ENCODE assay signal across 12 cellular contexts in genomic region chr3:12982619-12983101, GRCh38.
DNase-seq lines count a peak whose midpoint lies in the region; ATAC-seq and TF ChIP-seq lines count a peak whose summit lies in the region.
"Had no signal": no experiment of that assay in that cellular context is flagged by ENCODE, and none has a peak within 500 bp of the region (broad histone marks: within the 10 kb centered on the region; RNA-seq: fewer than 3 reads in every experiment).

No MANE protein-coding gene starts in this region.

- H3K9me3 ChIP-seq in DND-41 (ENCODE audit: insufficient read depth, low read length, severe bottlenecking) (no peaks in the 10 kb centered on the region), T-helper 17 cell (ENCODE audit: control insufficient read depth, low read length, poor library complexity, severe bottlenecking) (no peaks in the 10 kb centered on the region)

- H3K27ac ChIP-seq in DND-41 (ENCODE audit: low read length) = peak overlapping the region; percentile 42; the same call in 1 of the 2 replicates

- H3K4me3 ChIP-seq in DND-41 (ENCODE audit: low read depth in 1 of 2, low read length in 2 of 2) = no peak overlapping the region
- H3K4me3 ChIP-seq: lung had no signal

- H3K4me2 ChIP-seq in DND-41 (ENCODE audit: insufficient read depth, low read length) = no peak overlapping the region

- H2AFZ ChIP-seq in DND-41 (ENCODE audit: low read depth, low read length) = no peak overlapping the region

- no peak for TF ChIP-seq CTCF in DND-41 (IDR thresholded peaks at IDR 0.05; ENCODE audit: borderline replicate concordance, extremely low read depth, low read length, poor library complexity, severe bottlenecking)

- peaks cover 35% of the 10 kb centered on the region for H3K4me1 Mint-ChIP-seq in T-helper 17 cell

- H4K20me1 ChIP-seq in DND-41 (ENCODE audit: insufficient read depth, low read length) = no peaks in the 10 kb centered on the region; the same call in 1 of the 2 replicates

- H3K27me3 ChIP-seq in DND-41 (ENCODE audit: insufficient read depth, low read length, poor library complexity) = no peaks in the 10 kb centered on the region

- H3K9ac ChIP-seq in DND-41 (ENCODE audit: low read depth, low read length) = no peak overlapping the region

- DNase-seq in DND-41 (no peak), GM19238 (ENCODE audit: insufficient read length, low spot score) (peak; percentile 43), T-helper 17 cell (no peak), kidney tubule cell (ENCODE audit: low spot score) (no peak), NCI-H2196 (lab: John Stamatoyannopoulos, UW; ENCODE audit: unreplicated experiment) (no peak), NCI-H2029 (lab: John Stamatoyannopoulos, UW) (no peak)
- DNase-seq: NCI-H2171, SW 1271 had no signal

- H3K27me3 Mint-ChIP-seq in T-helper 17 cell = no peaks in the 10 kb centered on the region

- H3K79me2 ChIP-seq in DND-41 (ENCODE audit: insufficient read depth, low read length) = no peaks in the 10 kb centered on the region

- ATAC-seq in DND-41 (ENCODE audit: insufficient read depth, low read depth) (peak; percentile 14; the same call in 2 of the 3 replicates), HG02981 (IDR thresholded peaks at IDR 0.05; ENCODE audit: unreplicated experiment) (peak; percentile 57), T-helper 17 cell (no peak), HG02870 (IDR thresholded peaks at IDR 0.05; ENCODE audit: unreplicated experiment) (no peak)

- peaks cover 26% of the 10 kb centered on the region for H3K4me1 ChIP-seq in DND-41 (ENCODE audit: insufficient read depth, low read length)

- H3K27ac Mint-ChIP-seq in T-helper 17 cell = peak overlapping the region; percentile 57

- H3K4me3 Mint-ChIP-seq in T-helper 17 cell = peak overlapping the region; percentile 52
- H3K4me3 Mint-ChIP-seq: CD14-positive monocyte had no signal

- H3K36me3 Mint-ChIP-seq in T-helper 17 cell (ENCODE audit: low read depth) = no peaks in the 10 kb centered on the region

- H3K36me3 ChIP-seq in DND-41 (ENCODE audit: insufficient read depth, low read length) = no peaks in the 10 kb centered on the region

Comparison
In these comparisons a context has a peak if more than half of its experiments do, and no peak if none do; other contexts are left out.
1. ATAC-seq: peak in DND-41 (single experiment) and HG02981 (single experiment); none in T-helper 17 cell (single experiment) and HG02870 (single experiment).